In genomic region chr4:120841580-120841979, GRCh38 we compare ENCODE assay signal across 39 cellular contexts.
DNase-seq lines count a peak whose midpoint lies in the region; ATAC-seq and TF ChIP-seq lines count a peak whose summit lies in the region.
"Had no signal": no experiment of that assay in that cellular context is flagged by ENCODE, and none has a peak within 500 bp of the region (broad histone marks: within the 10 kb centered on the region; RNA-seq: fewer than 3 reads in every experiment).

No MANE protein-coding gene starts in this region.

- peaks cover 49% of the 10 kb centered on the region for H3K4me1 ChIP-seq in OCI-LY3 (ENCODE audit: low read length)
- H3K4me1 ChIP-seq: A549, BE2C, gastrocnemius medialis, parathyroid adenoma, vagina had no signal

- no peak overlapping the region for H3K4me3 Mint-ChIP-seq in nephron
- H3K4me3 Mint-ChIP-seq: activated naive CD4-positive, alpha-beta T cell treated with anti-CD3 and anti-CD28 coated beads, Interleukin-2, amount 10 ng/mL, durations not matched to agents 7 days and 5 days; activated T-helper 1 cell treated with anti-CD3 and anti-CD28 coated beads, Interleukin-12 subunit alpha, Interleukin-12 subunit beta, Interleukin-2, Interleukin-4 antibody, amounts not matched to agents 30 ng/mL and 10 ng/mL and 1 ng/mL, durations not matched to agents 14 hours and 24 hours and 36 hours; CD8-positive, alpha-beta memory T cell; endodermal cell; natural killer cell; stimulated activated naive CD8-positive, alpha-beta T cell treated with anti-CD3 and anti-CD28 coated beads, Interleukin-15, amount 100 ng/mL, for 72 hours; T-helper 17 cell had no signal

- peaks cover 14% of the 10 kb centered on the region for H3K4me1 Mint-ChIP-seq in nephron

- H3K27ac Mint-ChIP-seq in nephron: peak overlapping the region; percentile 38 to 82 (median 48)
- H3K27ac Mint-ChIP-seq: activated naive CD4-positive, alpha-beta T cell treated with anti-CD3 and anti-CD28 coated beads, Interleukin-2, amount 10 ng/mL, durations not matched to agents 7 days and 5 days; activated T-helper 1 cell treated with anti-CD3 and anti-CD28 coated beads, Interleukin-12 subunit alpha, Interleukin-12 subunit beta, Interleukin-2, Interleukin-4 antibody, amounts not matched to agents 30 ng/mL and 10 ng/mL and 1 ng/mL, durations not matched to agents 14 hours and 24 hours and 36 hours; CD8-positive, alpha-beta memory T cell; endodermal cell; natural killer cell; stimulated activated naive CD8-positive, alpha-beta T cell treated with anti-CD3 and anti-CD28 coated beads, Interleukin-15, amount 100 ng/mL, for 72 hours; T-helper 17 cell had no signal

- ATAC-seq in GM18873 (IDR thresholded peaks at IDR 0.05; ENCODE audit: low FRiP score, unreplicated experiment): no peak
- ATAC-seq: A549; esophagus mucosa; gastrocnemius medialis; GM12878; HCT116; left cardiac atrium; mucosa of descending colon; natural killer cell; stimulated activated naive CD8-positive, alpha-beta T cell treated with anti-CD3 and anti-CD28 coated beads, Interleukin-15, amount 100 ng/mL, for 72 hours; T-helper 17 cell had no signal

- H3K36me3 ChIP-seq in OCI-LY3 (replicated peaks; ENCODE audit: low read depth, low read length): no peaks in the 10 kb centered on the region
- H3K36me3 ChIP-seq: BE2C, gastrocnemius medialis, thyroid gland, vagina had no signal

- H3K27me3 Mint-ChIP-seq in nephron (ENCODE audit: low read depth): peaks cover 4% of the 10 kb centered on the region
- H3K27me3 Mint-ChIP-seq: activated naive CD4-positive, alpha-beta T cell treated with anti-CD3 and anti-CD28 coated beads, Interleukin-2, amount 10 ng/mL, durations not matched to agents 7 days and 5 days; stimulated activated naive CD8-positive, alpha-beta T cell treated with anti-CD3 and anti-CD28 coated beads, Interleukin-15, amount 100 ng/mL, for 72 hours had no signal

- H3K4me2 ChIP-seq in OCI-LY3 (ENCODE audit: low read length): peak overlapping the region; percentile 55
- H3K4me2 ChIP-seq: A549, PC-9 had no signal

- H3K9me3 ChIP-seq in OCI-LY3 (ENCODE audit: insufficient read depth, low read length): no peaks in the 10 kb centered on the region
- H3K9me3 ChIP-seq: A549, BE2C, gastrocnemius medialis, mucosa of descending colon, thyroid gland, vagina had no signal

- H3K27me3 ChIP-seq in OCI-LY3 (ENCODE audit: low read depth, low read length): no peaks in the 10 kb centered on the region
- H3K27me3 ChIP-seq: BE2C, gastrocnemius medialis, thyroid gland, vagina had no signal

- H3K9ac ChIP-seq in OCI-LY3 (ENCODE audit: low read length): 0 out of 2 replicates have a peak overlapping the region, but pooled peaks have one; percentile 28
- H3K9ac ChIP-seq: parathyroid adenoma had no signal

- H3K36me3 Mint-ChIP-seq in nephron (ENCODE audit: low read depth): no peaks in the 10 kb centered on the region
- H3K36me3 Mint-ChIP-seq: activated naive CD4-positive, alpha-beta T cell treated with anti-CD3 and anti-CD28 coated beads, Interleukin-2, amount 10 ng/mL, durations not matched to agents 7 days and 5 days; CD8-positive, alpha-beta memory T cell; natural killer cell had no signal

- no peak overlapping the region for H2AFZ ChIP-seq in OCI-LY3 (ENCODE audit: low read depth, low read length)
- H2AFZ ChIP-seq: parathyroid adenoma, PC-9 had no signal

- H4K20me1 ChIP-seq in OCI-LY3 (ENCODE audit: insufficient read depth, low read length): no peaks in the 10 kb centered on the region

- H3K9me3 Mint-ChIP-seq in nephron: no peaks in the 10 kb centered on the region
- H3K9me3 Mint-ChIP-seq: activated naive CD4-positive, alpha-beta T cell treated with anti-CD3 and anti-CD28 coated beads, Interleukin-2, amount 10 ng/mL, durations not matched to agents 7 days and 5 days; activated T-helper 1 cell treated with anti-CD3 and anti-CD28 coated beads, Interleukin-12 subunit alpha, Interleukin-12 subunit beta, Interleukin-2, Interleukin-4 antibody, amounts not matched to agents 30 ng/mL and 10 ng/mL and 1 ng/mL, durations not matched to agents 14 hours and 24 hours and 36 hours; CD8-positive, alpha-beta memory T cell; endodermal cell; natural killer cell; stimulated activated naive CD8-positive, alpha-beta T cell treated with anti-CD3 and anti-CD28 coated beads, Interleukin-15, amount 100 ng/mL, for 72 hours had no signal

- TF ChIP-seq CTCF in OCI-LY3 (IDR thresholded peaks at IDR 0.05; ENCODE audit: low read depth, low read length): no peak
- TF ChIP-seq CTCF in choroid plexus epithelial cell (conservative IDR thresholded peaks at IDR 0.05; ENCODE audit: low read depth, low read length): no peak
- TF ChIP-seq CTCF in nephron (IDR thresholded peaks at IDR 0.05; ENCODE audit: unreplicated experiment in 3 of 3): no peak

- no peaks in the 10 kb centered on the region for H3K79me2 ChIP-seq in OCI-LY3 (ENCODE audit: low read length)
- H3K79me2 ChIP-seq: parathyroid adenoma had no signal

- peak overlapping the region; percentile 6; the same call in 1 of the 2 replicates for H3K4me3 ChIP-seq in OCI-LY3 (ENCODE audit: low read length)
- no peak overlapping the region for H3K4me3 ChIP-seq in choroid plexus epithelial cell (ENCODE audit: low read depth, low read length)
- H3K4me3 ChIP-seq: A549, gastrocnemius medialis, GM12878, lung, mucosa of descending colon, PC-9, SK-N-MC, thyroid gland, vagina had no signal

- H3K27ac ChIP-seq in OCI-LY3 (ENCODE audit: low read length): peak overlapping the region; percentile 50; the same call in 1 of the 2 replicates
- H3K27ac ChIP-seq: A549, gastrocnemius medialis, parathyroid adenoma, PC-9, SK-N-MC, thyroid gland, vagina had no signal

- DNase-seq in COLO829 (ENCODE audit: low spot score): peak; percentile 45
- peak; percentile 42 for DNase-seq in choroid plexus epithelial cell (ENCODE audit: low read depth)
- DNase-seq in activated gamma-delta T cell treated with Interleukin-2 at 50 U/mL for 16 hours: no peak
- no peak for DNase-seq in ureter (ENCODE audit: low spot score)
- DNase-seq in hippocampal formation (lab: John Stamatoyannopoulos, UW): no peak
- DNase-seq: activated CD4-positive, alpha-beta T cell treated with anti-CD3 and anti-CD28 coated beads, Interleukin-2, amount 50 U/mL, for 4 hours; activated CD4-positive, CD25-positive, alpha-beta regulatory T cell; activated CD8-positive, alpha-beta memory T cell treated with anti-CD3 and anti-CD28 coated beads, Interleukin-2, amount 50 U/mL, for 48 hours; activated naive CD4-positive, alpha-beta T cell treated with anti-CD3 and anti-CD28 coated beads, Interleukin-2, amount 10 ng/mL, durations not matched to agents 7 days and 5 days; BE2C; caudate nucleus; CD8-positive, alpha-beta memory T cell; endodermal cell; gastrocnemius medialis; left cardiac atrium; mucosa of descending colon; MV-4-11; natural killer cell; NCI-H1436; NCI-H2081 treated with DMSO at 0.1 percent for 48 hours; NCI-H226; NCI-H526 treated with DMSO at 0.1 percent for 48 hours; PC-9; stimulated activated CD4-positive, alpha-beta T cell treated with anti-CD3 and anti-CD28 coated beads, Interleukin-1b, Interleukin-23, amount 100 ng/mL, for 48 hours; stimulated activated naive CD8-positive, alpha-beta T cell treated with anti-CD3 and anti-CD28 coated beads, Interleukin-15, amount 100 ng/mL, for 72 hours; T-helper 17 cell; thyroid gland had no signal

Comparison
In these comparisons a context has a peak if more than half of its experiments do, and no peak if none do; other contexts are left out.
1. DNase-seq: peak in COLO829 (single experiment) and choroid plexus epithelial cell (single experiment); none in activated gamma-delta T cell treated with Interleukin-2 at 50 U/mL for 16 hours (single experiment), ureter (single experiment) and hippocampal formation (0 of 2).